8 cellular contexts compared by ENCODE assay signal in genomic region chr3:52286777-52287110, GRCh38. TPM values are rescaled to one million over a fixed set of nuclear protein-coding genes. Genes with fewer than 3 reads are reported as not detected.
A peak's percentile ranks its signal among the peaks of the same experiment; 100 is the strongest.
DNase-seq lines count a peak whose midpoint lies in the region; ATAC-seq and TF ChIP-seq lines count a peak whose summit lies in the region.

No MANE protein-coding gene starts in this region.

- no peaks in the 10 kb centered on the region for H3K9me3 Mint-ChIP-seq in activated naive CD4-positive, alpha-beta T cell treated with anti-CD3 and anti-CD28 coated beads, Interleukin-2, amount 50 U/mL, for 24 hours
- H3K9me3 Mint-ChIP-seq in brain, result peaks cover 0 to 3% (median 0%) of the 10 kb centered on the region in 5 experiments

- H3K4me2 ChIP-seq in mesenchymal stem cell (ENCODE audit: low read length, poor library complexity, severe bottlenecking), result peak overlapping the region; percentile 43

- peak overlapping the region; percentile 35 to 62 for H3K4ac ChIP-seq in mesenchymal stem cell (ENCODE audit: low read depth in 1 of 2, low read length in 2 of 2)

- TF ChIP-seq CTCF in brain (conservative IDR thresholded peaks at IDR 0.05), result no peak

- H3K27me3 Mint-ChIP-seq in activated naive CD4-positive, alpha-beta T cell treated with anti-CD3 and anti-CD28 coated beads, Interleukin-2, amount 50 U/mL, for 24 hours, result no peaks in the 10 kb centered on the region
- peaks cover 10% of the 10 kb centered on the region for H3K27me3 Mint-ChIP-seq in brain

- H3K14ac ChIP-seq in mesenchymal stem cell (ENCODE audit: low read length in 2 of 2), result peak overlapping the region in 1 of 2 experiments; percentile 14

- peak overlapping the region in 1 of 2 experiments; percentile 94 for H3K4me3 ChIP-seq in mesenchymal stem cell (ENCODE audit: insufficient read depth in 1 of 2, low read depth in 1 of 2, low read length in 2 of 2)
- no peak overlapping the region for H3K4me3 ChIP-seq in urinary bladder (ENCODE audit: low read depth, low read length)

- no peak overlapping the region for H3K18ac ChIP-seq in mesenchymal stem cell (ENCODE audit: low read depth in 1 of 2, low read length in 2 of 2)

- peaks cover 2% of the 10 kb centered on the region for H3K36me3 Mint-ChIP-seq in activated naive CD4-positive, alpha-beta T cell treated with anti-CD3 and anti-CD28 coated beads, Interleukin-2, amount 50 U/mL, for 24 hours
- no peaks in the 10 kb centered on the region for H3K36me3 Mint-ChIP-seq in brain

- H3K23ac ChIP-seq in mesenchymal stem cell (ENCODE audit: low read length in 2 of 2), result no peak overlapping the region

- H3K4me3 Mint-ChIP-seq in activated naive CD4-positive, alpha-beta T cell treated with anti-CD3 and anti-CD28 coated beads, Interleukin-2, amount 50 U/mL, for 24 hours, result peak overlapping the region; percentile 99
- H3K4me3 Mint-ChIP-seq in brain, result peak overlapping the region; percentile 87 to 100 (median 98)

- H3K27ac ChIP-seq in mesenchymal stem cell (ENCODE audit: low read length, poor library complexity, severe bottlenecking) (peak overlapping the region; percentile 98), urinary bladder (ENCODE audit: low read depth) (peak overlapping the region; percentile 14)

- H3K9me3 ChIP-seq in mesenchymal stem cell (ENCODE audit: control insufficient read depth, low read length), result no peaks in the 10 kb centered on the region

- H3K4me1 Mint-ChIP-seq in activated naive CD4-positive, alpha-beta T cell treated with anti-CD3 and anti-CD28 coated beads, Interleukin-2, amount 50 U/mL, for 24 hours, result peaks cover 57% of the 10 kb centered on the region
- H3K4me1 Mint-ChIP-seq in brain, result peaks cover 50% of the 10 kb centered on the region

- H3K9ac ChIP-seq in mesenchymal stem cell (ENCODE audit: low read length), result peak overlapping the region; percentile 99

- H4K91ac ChIP-seq in mesenchymal stem cell (ENCODE audit: low read length), result no peak overlapping the region

- no peak overlapping the region for H2BK15ac ChIP-seq in mesenchymal stem cell (ENCODE audit: low read depth, poor library complexity, severe bottlenecking)

- H2AK5ac ChIP-seq in mesenchymal stem cell (ENCODE audit: low read length, severe bottlenecking), result peak overlapping the region; percentile 97

- no peaks in the 10 kb centered on the region for H3K27me3 ChIP-seq in mesenchymal stem cell (ENCODE audit: control insufficient read depth in 1 of 2, insufficient read depth in 1 of 2, low read length in 2 of 2)

- H3K4me1 ChIP-seq in mesenchymal stem cell (ENCODE audit: control insufficient read depth, insufficient read depth, low read depth, low read length) (peaks cover 38% of the 10 kb centered on the region), urinary bladder (ENCODE audit: insufficient read depth) (no peaks in the 10 kb centered on the region)

- no peak overlapping the region for H2BK12ac ChIP-seq in mesenchymal stem cell (ENCODE audit: low read length in 2 of 2)

- ATAC-seq in GM21825 (IDR thresholded peaks at IDR 0.05; ENCODE audit: unreplicated experiment), result no peak
- no peak for ATAC-seq in GM18909 (IDR thresholded peaks at IDR 0.05; ENCODE audit: poor library complexity, unreplicated experiment)

- H3K36me3 ChIP-seq in mesenchymal stem cell (ENCODE audit: control insufficient read depth in 1 of 2, insufficient read depth in 2 of 2, low read depth in 1 of 2, low read length in 2 of 2), result peaks cover 11 to 15% of the 10 kb centered on the region in 2 experiments
- no peaks in the 10 kb centered on the region for H3K36me3 ChIP-seq in urinary bladder (ENCODE audit: insufficient read depth)

- DNase-seq in activated naive CD4-positive, alpha-beta T cell treated with anti-CD3 and anti-CD28 coated beads, Interleukin-2, amount 50 U/mL, for 16 hours, result no peak
- DNase-seq in mesenchymal stem cell (no peak), NCI-H526 treated with DMSO at 0.1 percent for 48 hours (lab: John Stamatoyannopoulos, UW) (no peak)

- no peak overlapping the region for H2BK120ac ChIP-seq in mesenchymal stem cell (ENCODE audit: low read depth, low read length)

- H2AFZ ChIP-seq in mesenchymal stem cell (ENCODE audit: low read depth, low read length), result no peak overlapping the region

- WGBS in mesenchymal stem cell, result 83% methylated on average over 8 of the region's 8 CpGs
- 69% methylated on average over 8 of the region's 8 CpGs for WGBS in urinary bladder

- H2BK5ac ChIP-seq in mesenchymal stem cell (ENCODE audit: low read depth, low read length, poor library complexity, severe bottlenecking), result no peak overlapping the region

- peak overlapping the region; percentile 100 for H3K27ac Mint-ChIP-seq in activated naive CD4-positive, alpha-beta T cell treated with anti-CD3 and anti-CD28 coated beads, Interleukin-2, amount 50 U/mL, for 24 hours
- peak overlapping the region; percentile 100 for H3K27ac Mint-ChIP-seq in brain

- H3K79me1 ChIP-seq in mesenchymal stem cell (replicated peaks; ENCODE audit: low read length, poor library complexity, severe bottlenecking), result peaks cover 27% of the 10 kb centered on the region

- H4K8ac ChIP-seq in mesenchymal stem cell (ENCODE audit: low read length), result peak overlapping the region; percentile 59

RNA-seq across cellular contexts. Expression of gene GLYCTK, which starts 0.9 kb away (rescaled TPM):
- polyA plus RNA-seq in brain (ENCODE audit: insufficient read depth, low read depth, low replicate concordance) (2.6 TPM), urinary bladder (7.7 TPM)
- 2.2 TPM for polyA plus RNA-seq in mesenchymal stem cell (2013, experiment 1 of 2)
- 2.4 TPM for polyA plus RNA-seq in mesenchymal stem cell (2013, experiment 2 of 2)
- total RNA-seq in urinary bladder, result 4.2 TPM

RNA-seq across cellular contexts. Expression of gene WDR82, which starts 8.3 kb away (rescaled TPM):
- polyA plus RNA-seq in brain (ENCODE audit: insufficient read depth, low read depth, low replicate concordance) (66.7 TPM), urinary bladder (73.7 TPM)
- 29.2 TPM for polyA plus RNA-seq in mesenchymal stem cell (2013, experiment 1 of 2)
- 30.0 TPM for polyA plus RNA-seq in mesenchymal stem cell (2013, experiment 2 of 2)
- 70.2 TPM for total RNA-seq in urinary bladder

RNA-seq across cellular contexts. Expression of gene DNAH1, which starts 29.4 kb away (rescaled TPM):
- polyA plus RNA-seq in brain (ENCODE audit: insufficient read depth, low read depth, low replicate concordance), result 1.8 TPM
- 1.0 TPM for polyA plus RNA-seq in mesenchymal stem cell (2013, experiment 1 of 2)
- polyA plus RNA-seq in mesenchymal stem cell (2013, experiment 2 of 2), result 1.0 TPM
- total RNA-seq in urinary bladder, result 3.5 TPM
- 2.2 TPM for polyA plus RNA-seq in urinary bladder

RNA-seq across cellular contexts. Expression of gene PPM1M, which starts 41.2 kb away (rescaled TPM):
- polyA plus RNA-seq in brain (ENCODE audit: insufficient read depth, low read depth, low replicate concordance) (15.2 TPM), urinary bladder (27.1 TPM)
- 11.3 TPM for polyA plus RNA-seq in mesenchymal stem cell (2013, experiment 1 of 2)
- polyA plus RNA-seq in mesenchymal stem cell (2013, experiment 2 of 2), result 10.9 TPM
- 12.3 TPM for total RNA-seq in urinary bladder

RNA-seq across cellular contexts. Expression of gene TWF2, which starts 47.8 kb away (rescaled TPM):
- polyA plus RNA-seq in brain (ENCODE audit: insufficient read depth, low read depth, low replicate concordance), result 49.4 TPM
- 91.9 TPM for polyA plus RNA-seq in mesenchymal stem cell (2013, experiment 1 of 2)
- 91.8 TPM for polyA plus RNA-seq in mesenchymal stem cell (2013, experiment 2 of 2)
- total RNA-seq in urinary bladder, result 36.7 TPM
- 75.3 TPM for polyA plus RNA-seq in urinary bladder
